Comparison of ENCODE assay signal across 8 cellular contexts in genomic region chr1:120069067-120069919, GRCh38. TPM values are rescaled to one million over a fixed set of nuclear protein-coding genes. Genes with fewer than 3 reads are reported as not detected.
DNase-seq lines count a peak whose midpoint lies in the region; ATAC-seq and TF ChIP-seq lines count a peak whose summit lies in the region.
"Not testable (repeated sequence)": the region's sequence is repeated elsewhere in the genome, so short reads cannot be mapped to it uniquely, and the experiment has no call there.

Gene NOTCH2, minus strand, starts transcription at chr1:120069662. Its CDS starts 256 bp downstream, at chr1:120069406.

- H3K56ac ChIP-seq in H9 (ENCODE audit: insufficient read length, low read depth, low read length) = not testable (repeated sequence)

- not testable (repeated sequence) for H3K79me2 ChIP-seq in H9 (ENCODE audit: insufficient read depth, low read length)

- H3T11ph ChIP-seq in H9 (ENCODE audit: low read length) = not testable (repeated sequence)

- H3K14ac ChIP-seq in H9 (ENCODE audit: insufficient read depth, low read length) = not testable (repeated sequence)

- not testable (repeated sequence) for H3K9me3 ChIP-seq in H9 (ENCODE audit: control insufficient read depth, low read depth, low read length)

- not testable (repeated sequence) for H2AK5ac ChIP-seq in H9 (ENCODE audit: insufficient read length, low read length)

- DNase-seq in Ammon's horn (ENCODE audit: low spot score) = peak; percentile 1
- DNase-seq in H9 = peak; percentile 27
- peak; percentile 2 to 42 for DNase-seq in NCI-H526 (lab: John Stamatoyannopoulos, UW)
- DNase-seq in activated naive CD8-positive, alpha-beta T cell treated with anti-CD3 and anti-CD28 coated beads, Interleukin-2, amount 10 ng/mL, durations not matched to agents 7 days and 5 days = peak; percentile 77
- peak; percentile 22 to 45 for DNase-seq in foreskin fibroblast
- peak; percentile 42 for DNase-seq in myocyte (ENCODE audit: low read depth)
- DNase-seq in stimulated activated CD4-positive, alpha-beta T cell treated with anti-CD3 and anti-CD28 coated beads, Interleukin-4, amount 100 ng/mL, for 4 hours = peak; percentile 48 to 66

- H3K36me3 Mint-ChIP-seq in H9 (ENCODE audit: insufficient read depth in 1 of 3, low read depth in 3 of 3); activated naive CD8-positive, alpha-beta T cell treated with anti-CD3 and anti-CD28 coated beads, Interleukin-2, amount 10 ng/mL, durations not matched to agents 7 days and 5 days: not testable (repeated sequence)

- H3K23ac ChIP-seq in H9 (ENCODE audit: insufficient read length, low read depth, low read length) = not testable (repeated sequence)

- peak within 1 kb of the TSS; percentile 66 to 72 for H3K4me3 Mint-ChIP-seq in H9
- H3K4me3 Mint-ChIP-seq in activated naive CD8-positive, alpha-beta T cell treated with anti-CD3 and anti-CD28 coated beads, Interleukin-2, amount 10 ng/mL, durations not matched to agents 7 days and 5 days = peak within 1 kb of the TSS; percentile 69

- H3K4me2 ChIP-seq in H9 (ENCODE audit: insufficient read depth, insufficient read length, low read length) = not testable (repeated sequence)

- POLR2A ChIA-PET in activated naive CD8-positive, alpha-beta T cell treated with anti-CD3 and anti-CD28 coated beads, Interleukin-2, amount 10 ng/mL, durations not matched to agents 7 days and 5 days (lab: Charles Lee) = not testable (repeated sequence)

- H3K4me1 ChIP-seq in H9 (ENCODE audit: insufficient read depth, low read length) = not testable (repeated sequence)

- not testable (repeated sequence) for H2BK20ac ChIP-seq in H9 (ENCODE audit: low read depth, low read length, poor library complexity, severe bottlenecking)

- not testable (repeated sequence) for H3K79me1 ChIP-seq in H9 (ENCODE audit: insufficient read depth, low read depth, low read length, poor library complexity, severe bottlenecking)

- not testable (repeated sequence) for H2BK12ac ChIP-seq in H9 (ENCODE audit: insufficient read length, low read depth, low read length)

- not testable (repeated sequence) for H3K9ac ChIP-seq in H9 (ENCODE audit: extremely low read depth, insufficient read length, low read length)

- not testable (repeated sequence) for H2BK120ac ChIP-seq in H9 (ENCODE audit: low read depth, low read length, poor library complexity, severe bottlenecking)

- H2BK15ac ChIP-seq in H9 (ENCODE audit: low read depth, low read length) = not testable (repeated sequence)

- WGBS in H9 (ENCODE audit: extremely low coverage, insufficient read length, low lambda C conversion rate) = no CpG with 5 or more reads among the region's 95 CpGs

- H4K91ac ChIP-seq in H9 (ENCODE audit: insufficient read length, low read depth, low read length) = not testable (repeated sequence)

- H3K9me3 Mint-ChIP-seq in H9; activated naive CD8-positive, alpha-beta T cell treated with anti-CD3 and anti-CD28 coated beads, Interleukin-2, amount 10 ng/mL, durations not matched to agents 7 days and 5 days: not testable (repeated sequence)

- H3K4me3 ChIP-seq in WI38 (ENCODE audit: low read depth, low read length) (peak within 1 kb of the TSS; percentile 60), foreskin fibroblast (ENCODE audit: low read depth in 1 of 2, low read length in 2 of 2) (peak within 1 kb of the TSS; percentile 51)

- H3K27ac ChIP-seq in H9 (ENCODE audit: insufficient read length, low read depth, low read length) = not testable (repeated sequence)

- not testable (repeated sequence) for H4K5ac ChIP-seq in H9 (ENCODE audit: insufficient read length, low read depth, low read length)

- H4K20me1 ChIP-seq in H9 (ENCODE audit: control insufficient read depth, insufficient read depth, insufficient read length) = not testable (repeated sequence)

- not testable (repeated sequence) for TF ChIP-seq CTCF in H9 (conservative IDR thresholded peaks at IDR 0.05); WI38 (IDR thresholded peaks at IDR 0.05; ENCODE audit: low read depth, low read length); foreskin fibroblast (IDR thresholded peaks at IDR 0.05; ENCODE audit: low read depth, low read length)

- H3K4me1 Mint-ChIP-seq in H9; activated naive CD8-positive, alpha-beta T cell treated with anti-CD3 and anti-CD28 coated beads, Interleukin-2, amount 10 ng/mL, durations not matched to agents 7 days and 5 days: not testable (repeated sequence)

- not testable (repeated sequence) for H3K23me2 ChIP-seq in H9 (ENCODE audit: insufficient read length, low read depth, low read length, poor library complexity, severe bottlenecking)

- not testable (repeated sequence) for H3K27ac Mint-ChIP-seq in H9; activated naive CD8-positive, alpha-beta T cell treated with anti-CD3 and anti-CD28 coated beads, Interleukin-2, amount 10 ng/mL, durations not matched to agents 7 days and 5 days

- not testable (repeated sequence) for H3K18ac ChIP-seq in H9 (ENCODE audit: insufficient read length, low read depth, low read length)

- H2AFZ ChIP-seq in H9 (ENCODE audit: low read length) = not testable (repeated sequence)

- H3K27me3 ChIP-seq in H9 (ENCODE audit: insufficient read depth, low read length) = not testable (repeated sequence)

- peak; percentile 78 for ATAC-seq in activated naive CD8-positive, alpha-beta T cell treated with anti-CD3 and anti-CD28 coated beads, Interleukin-2, amount 10 ng/mL, durations not matched to agents 7 days and 5 days (ENCODE audit: low read depth)

- H2BK5ac ChIP-seq in H9 (ENCODE audit: insufficient read length, low read length) = not testable (repeated sequence)

- H3K27me3 Mint-ChIP-seq in H9 (ENCODE audit: low read depth); activated naive CD8-positive, alpha-beta T cell treated with anti-CD3 and anti-CD28 coated beads, Interleukin-2, amount 10 ng/mL, durations not matched to agents 7 days and 5 days: not testable (repeated sequence)

- H4K8ac ChIP-seq in H9 (replicated peaks; ENCODE audit: insufficient read length, low read depth, low read length) = not testable (repeated sequence)

- not testable (repeated sequence) for H3K4ac ChIP-seq in H9 (ENCODE audit: low read depth, low read length)

RNA-seq across cellular contexts. Expression of gene NOTCH2, which starts in this region (rescaled TPM):
- total RNA-seq in H9 (2021) = 50.1 and 53.7 TPM in 2 replicates
- total RNA-seq in activated naive CD8-positive, alpha-beta T cell treated with anti-CD3 and anti-CD28 coated beads, Interleukin-2, amount 10 ng/mL, durations not matched to agents 7 days and 5 days = 10 to 100 TPM; 78.0 to 89.2 TPM
- total RNA-seq in myocyte = 52.0 and 55.7 TPM in 2 replicates
- polyA plus RNA-seq in myocyte (2012) = 56.4 TPM

Comparison
In these comparisons a context has a peak if more than half of its experiments do, and no peak if none do; other contexts are left out.
1. DNase-seq: peak in every context shown above with its lines; median percentile 77 in activated naive CD8-positive, alpha-beta T cell treated with anti-CD3 and anti-CD28 coated beads, Interleukin-2, amount 10 ng/mL, durations not matched to agents 7 days and 5 days; 57 in stimulated activated CD4-positive, alpha-beta T cell treated with anti-CD3 and anti-CD28 coated beads, Interleukin-4, amount 100 ng/mL, for 4 hours; 42 in myocyte; 34 in foreskin fibroblast; 27 in H9; 22 in NCI-H526; 1 in Ammon's horn.